8 cellular contexts compared by ENCODE assay signal in the genomic region with DNA sequence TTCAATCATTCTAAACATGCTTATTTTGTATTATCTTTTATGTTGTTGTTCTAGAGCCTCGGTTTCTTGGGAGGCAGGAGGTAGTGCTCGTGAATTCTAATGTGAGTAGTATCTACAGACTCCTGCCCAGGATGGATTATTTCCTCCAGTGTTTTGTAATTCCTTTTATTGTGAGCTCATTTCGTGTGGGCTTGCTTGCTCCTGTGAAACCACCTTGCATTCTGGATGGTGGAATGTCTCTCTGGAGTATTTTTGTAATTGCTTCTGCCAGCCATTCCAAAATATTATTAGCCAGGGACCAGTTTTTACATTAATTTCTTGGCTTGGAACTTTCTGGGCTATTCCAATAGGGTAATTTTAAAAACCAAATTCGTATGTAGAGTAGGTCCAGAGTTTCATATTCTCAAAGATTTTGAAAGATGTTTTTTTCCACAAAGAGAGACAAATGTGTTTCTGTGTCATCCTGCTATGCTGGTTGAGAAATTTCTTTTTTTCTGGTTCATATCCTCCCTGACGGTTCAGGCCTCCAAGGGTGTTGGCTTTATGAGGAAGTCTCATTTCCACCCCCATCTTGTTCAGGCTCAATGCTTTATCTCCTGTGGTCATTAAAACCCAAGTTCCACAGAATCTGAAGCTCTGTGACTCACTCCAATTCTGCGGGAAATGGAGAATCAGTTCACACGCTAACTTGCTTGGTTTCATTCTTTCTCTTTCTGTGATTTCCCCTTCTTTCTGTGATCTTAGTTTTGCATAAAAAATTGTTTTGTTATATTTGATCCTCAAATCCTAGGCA. TPM values are rescaled to one million over a fixed set of nuclear protein-coding genes. Genes with fewer than 3 reads are reported as not detected.
A peak's percentile ranks its signal among the peaks of the same experiment; 100 is the strongest.
DNase-seq lines count a peak whose midpoint lies in the region; ATAC-seq and TF ChIP-seq lines count a peak whose summit lies in the region.

No MANE protein-coding gene starts in this region.

- H3K27me3 ChIP-seq in BJ (ENCODE audit: control insufficient read depth, insufficient read depth, low read length) (no peaks in the 10 kb centered on the region), body of pancreas (no peaks in the 10 kb centered on the region), SJCRH30 (no peaks in the 10 kb centered on the region)

- 60 to 69% methylated on average over 7 of the region's 7 CpGs for WGBS in body of pancreas, 2 donors
- 53 to 59% methylated on average over 7 of the region's 7 CpGs for WGBS in lower leg skin, 2 donors

- CTCF ChIA-PET in BJ (lab: Yijun Ruan, JAX) = interaction anchor here (0.6 to 3.1 kb wide), 5 partner anchors 12 to 48 kb away, joined by 3 to 10 read pairs (median 3); no protein-coding TSS in a partner anchor

- ATAC-seq in body of pancreas (peak; percentile 73), omental fat pad (ENCODE audit: low FRiP score) (peak; percentile 85), GM18858 (IDR thresholded peaks at IDR 0.05; ENCODE audit: unreplicated experiment) (no peak)

- POLR2A ChIA-PET in BJ (lab: Charles Lee) = interaction anchor here (0.9 to 1.5 kb wide), 3 partner anchors 21 to 45 kb away, joined by 3 to 10 read pairs (median 3); no protein-coding TSS in a partner anchor

- H3K36me3 ChIP-seq in BJ (ENCODE audit: control insufficient read depth, insufficient read depth, low read length) (no peaks in the 10 kb centered on the region), body of pancreas (replicated peaks in 1 of 2; ENCODE audit: insufficient read depth in 1 of 2, low read depth in 2 of 2) (no peaks in the 10 kb centered on the region), SJCRH30 (no peaks in the 10 kb centered on the region)

- H3K4me3 ChIP-seq in BJ (ENCODE audit: low read depth, low read length) = no peak overlapping the region
- H3K4me3 ChIP-seq in body of pancreas = no peak overlapping the region
- H3K4me3 ChIP-seq in SJCRH30 = no peak overlapping the region
- H3K4me3 ChIP-seq in lower leg skin (ENCODE audit: low read depth, poor library complexity, severe bottlenecking) = no peak overlapping the region

- H3K27ac ChIP-seq in body of pancreas (no peak overlapping the region), SJCRH30 (no peak overlapping the region)

- H3K4me1 ChIP-seq in body of pancreas = no peaks in the 10 kb centered on the region
- peaks cover 6% of the 10 kb centered on the region; the same call in 1 of the 2 replicates for H3K4me1 ChIP-seq in SJCRH30

- intact Hi-C loops in body of pancreas (cut with DNase I) (no loop called here), lower leg skin (cut with DNase I; ENCODE audit: low total_unique reads) (no loop called here)

- TF ChIP-seq CTCF in BJ (IDR thresholded peaks at IDR 0.05; ENCODE audit: insufficient read depth, low read depth, low read length) (no peak), body of pancreas (IDR thresholded peaks at IDR 0.05) (no peak), omental fat pad (IDR thresholded peaks at IDR 0.05) (no peak), lower leg skin (IDR thresholded peaks at IDR 0.05) (no peak)

- peak; percentile 90 for DNase-seq in BJ (ENCODE audit: low read depth)
- DNase-seq in HS-5 (ENCODE audit: low read depth) = peak; percentile 24
- peak in 1 of 4 donors; percentile 34 for DNase-seq in body of pancreas
- no peak for DNase-seq in omental fat pad (ENCODE audit: low spot score)
- no peak for DNase-seq in SJCRH30
- no peak for DNase-seq in lower leg skin (ENCODE audit: low spot score in 2 of 2)
- DNase-seq in NK-92 treated with Interleukin-12 subunit alpha and Interleukin-12 subunit beta, amount 100 ng/mL, for 24 hours (lab: John Stamatoyannopoulos, UW) = no peak

- TF ChIP-seq POLR2A in body of pancreas (IDR thresholded peaks at IDR 0.05) (no peak), lower leg skin (IDR thresholded peaks at IDR 0.05) (no peak)

- H3K9me3 ChIP-seq in body of pancreas (no peaks in the 10 kb centered on the region), SJCRH30 (replicated peaks) (0 out of 2 replicates have a peak, but pooled peaks cover 3% of the 10 kb centered on the region)

RNA-seq across cellular contexts. Expression of a gene that starts 41.7 kb away (rescaled TPM):
- 1,629 and 1,746 TPM in 2 replicates for polyA plus RNA-seq in BJ (2011; rRNA removed)
- 495 and 504 TPM in 2 replicates for polyA minus RNA-seq in BJ (2011; rRNA and poly(A)+ RNA removed)
- total RNA-seq in body of pancreas = 10 to 100 TPM; 57.0 to 72.6 TPM
- total RNA-seq in omental fat pad = 100 to 1,000 TPM; 195 to 347 (median 250) TPM
- 102 and 113 TPM in 2 replicates for total RNA-seq in SJCRH30 (2014; rRNA removed; shearing (Covaris generic))
- total RNA-seq in lower leg skin = 10 to 100 TPM; 30.3 to 95.7 (median 58.0) TPM

Comparison
In these comparisons a context has a peak if more than half of its experiments do, and no peak if none do; other contexts are left out.
1. DNase-seq: peak in BJ (single experiment) and HS-5 (single experiment); none in omental fat pad (single experiment), SJCRH30 (0 of 2), lower leg skin (0 of 2) and NK-92 treated with Interleukin-12 subunit alpha and Interleukin-12 subunit beta, amount 100 ng/mL, for 24 hours (single experiment).